Comparison of ENCODE assay signal across 18 cellular contexts in genomic region chr9:114558027-114558675, GRCh38. TPM values are rescaled to one million over a fixed set of nuclear protein-coding genes. Genes with fewer than 3 reads are reported as not detected.
A peak's percentile ranks its signal among the peaks of the same experiment; 100 is the strongest.
DNase-seq lines count a peak whose midpoint lies in the region; ATAC-seq and TF ChIP-seq lines count a peak whose summit lies in the region.
"Had no signal": no experiment of that assay in that cellular context is flagged by ENCODE, and none has a peak within 500 bp of the region (broad histone marks: within the 10 kb centered on the region; RNA-seq: fewer than 3 reads in every experiment).

No MANE protein-coding gene starts in this region.

- H3K27ac Mint-ChIP-seq in activated B cell treated with CpG ODN at 0.5 μM for 24 hours, result peak overlapping the region; percentile 65
- peak overlapping the region; percentile 75 for H3K27ac Mint-ChIP-seq in stimulated activated memory B cell treated with anti-CD40 and anti-IgM and Interleukin-4, amounts not matched to agents 10 μg/mL and 1 μg/mL and 100 μg/mL, for 72 hours
- H3K27ac Mint-ChIP-seq: T-helper 1 cell treated with Interleukin-12 subunit alpha and Interleukin-12 subunit beta and Interleukin-4 antibody, amounts not matched to agents 30 μg/mL and 1 μg/mL, for 36 hours had no signal

- H3K36me3 Mint-ChIP-seq in activated B cell treated with CpG ODN at 0.5 μM for 24 hours (ENCODE audit: low read depth), result no peaks in the 10 kb centered on the region
- H3K36me3 Mint-ChIP-seq in stimulated activated memory B cell treated with anti-CD40 and anti-IgM and Interleukin-4, amounts not matched to agents 10 μg/mL and 1 μg/mL and 100 μg/mL, for 72 hours, result no peaks in the 10 kb centered on the region

- CTCF ChIA-PET in activated B cell treated with CpG ODN at 0.5 μM for 24 hours (lab: Charles Lee), result interaction anchor here (0.7 kb wide), 1 partner anchor 70 kb away, joined by 3 read pairs; no protein-coding TSS in a partner anchor

- POLR2A ChIA-PET in activated B cell treated with CpG ODN at 0.5 μM for 24 hours (lab: Charles Lee), result no interaction called here

- H3K27me3 Mint-ChIP-seq in activated B cell treated with CpG ODN at 0.5 μM for 24 hours, result no peaks in the 10 kb centered on the region
- no peaks in the 10 kb centered on the region for H3K27me3 Mint-ChIP-seq in stimulated activated memory B cell treated with anti-CD40 and anti-IgM and Interleukin-4, amounts not matched to agents 10 μg/mL and 1 μg/mL and 100 μg/mL, for 72 hours

- peak; percentile 45 for DNase-seq in DMS53 (lab: John Stamatoyannopoulos, UW)
- no peak for DNase-seq in DMS53 treated with DMSO at 0.1 percent for 48 hours (lab: John Stamatoyannopoulos, UW; ENCODE audit: unreplicated experiment)
- no peak for DNase-seq in activated B cell treated with CpG ODN at 0.5 μM for 24 hours
- DNase-seq in left colon, result no peak
- no peak for DNase-seq in NCI-H1105 treated with DMSO at 0.1 percent for 48 hours (lab: John Stamatoyannopoulos, UW)
- DNase-seq: activated gamma-delta T cell treated with Interleukin-2 at 50 U/mL for 16 hours, cerebellar nuclear complex, foreskin keratinocyte, H9, NCI-H446 treated with DMSO at 0.1 percent for 48 hours, Right ventricle myocardium superior, spleen, thyroid gland had no signal

- no peak for ATAC-seq in activated B cell treated with CpG ODN at 0.5 μM for 24 hours (ENCODE audit: low read depth)
- peak; percentile 52 for ATAC-seq in left colon
- ATAC-seq in stimulated activated memory B cell treated with anti-CD40 and anti-IgM and Interleukin-4, amounts not matched to agents 10 μg/mL and 1 μg/mL and 100 μg/mL, for 72 hours, result no peak
- no peak for ATAC-seq in HG03571 (IDR thresholded peaks at IDR 0.05; ENCODE audit: unreplicated experiment)
- no peak for ATAC-seq in HG02973 (IDR thresholded peaks at IDR 0.05; ENCODE audit: unreplicated experiment)
- ATAC-seq: activated CD4-positive, CD25-positive, alpha-beta regulatory T cell treated with anti-CD3 and anti-CD28 coated beads, Interleukin-2, amount 50 U/mL, for 24 hours; foreskin keratinocyte had no signal

- no peak overlapping the region for H3K4me3 Mint-ChIP-seq in activated B cell treated with CpG ODN at 0.5 μM for 24 hours
- H3K4me3 Mint-ChIP-seq in stimulated activated memory B cell treated with anti-CD40 and anti-IgM and Interleukin-4, amounts not matched to agents 10 μg/mL and 1 μg/mL and 100 μg/mL, for 72 hours, result no peak overlapping the region
- H3K4me3 Mint-ChIP-seq: H9; T-helper 1 cell treated with Interleukin-12 subunit alpha and Interleukin-12 subunit beta and Interleukin-4 antibody, amounts not matched to agents 30 μg/mL and 1 μg/mL, for 36 hours had no signal

- TF ChIP-seq CTCF in activated B cell treated with CpG ODN at 0.5 μM for 24 hours (IDR thresholded peaks at IDR 0.05), result no peak

- no peaks in the 10 kb centered on the region for H3K9me3 Mint-ChIP-seq in activated B cell treated with CpG ODN at 0.5 μM for 24 hours
- no peaks in the 10 kb centered on the region for H3K9me3 Mint-ChIP-seq in stimulated activated memory B cell treated with anti-CD40 and anti-IgM and Interleukin-4, amounts not matched to agents 10 μg/mL and 1 μg/mL and 100 μg/mL, for 72 hours
- H3K9me3 Mint-ChIP-seq: T-helper 1 cell treated with Interleukin-12 subunit alpha and Interleukin-12 subunit beta and Interleukin-4 antibody, amounts not matched to agents 30 μg/mL and 1 μg/mL, for 36 hours had no signal

- intact Hi-C loops in activated B cell treated with CpG ODN at 0.5 μM for 24 hours (cut with micrococcal nuclease), result no loop called here
- intact Hi-C loops in left colon (cut with DNase I, micrococcal nuclease), result no loop called here

- peaks cover 37% of the 10 kb centered on the region for H3K4me1 Mint-ChIP-seq in activated B cell treated with CpG ODN at 0.5 μM for 24 hours
- H3K4me1 Mint-ChIP-seq in stimulated activated memory B cell treated with anti-CD40 and anti-IgM and Interleukin-4, amounts not matched to agents 10 μg/mL and 1 μg/mL and 100 μg/mL, for 72 hours, result peaks cover 36% of the 10 kb centered on the region

RNA-seq across cellular contexts. Expression of gene ATP6V1G1, which starts 29.4 kb away (rescaled TPM):
- total RNA-seq in activated B cell treated with CpG ODN at 0.5 μM for 24 hours, result 68.4 and 70.2 TPM in 2 replicates
- 10 to 100 TPM; 66.9 to 74.3 TPM for total RNA-seq in left colon

RNA-seq across cellular contexts. Expression of gene WHRN, which starts 52.9 kb away (rescaled TPM):
- total RNA-seq in activated B cell treated with CpG ODN at 0.5 μM for 24 hours (12.4 and 14.5 TPM in 2 replicates), left colon (1 to 10 TPM; 6.1 to 7.0 TPM)

RNA-seq across cellular contexts. Expression of gene TMEM268, which starts 52.9 kb away (rescaled TPM):
- total RNA-seq in activated B cell treated with CpG ODN at 0.5 μM for 24 hours, result 32.0 and 34.6 TPM in 2 replicates
- 1 to 10 TPM; 6.8 to 9.4 TPM for total RNA-seq in left colon
